Comparison of ENCODE assay signal across 2 cellular contexts in the genomic region with DNA sequence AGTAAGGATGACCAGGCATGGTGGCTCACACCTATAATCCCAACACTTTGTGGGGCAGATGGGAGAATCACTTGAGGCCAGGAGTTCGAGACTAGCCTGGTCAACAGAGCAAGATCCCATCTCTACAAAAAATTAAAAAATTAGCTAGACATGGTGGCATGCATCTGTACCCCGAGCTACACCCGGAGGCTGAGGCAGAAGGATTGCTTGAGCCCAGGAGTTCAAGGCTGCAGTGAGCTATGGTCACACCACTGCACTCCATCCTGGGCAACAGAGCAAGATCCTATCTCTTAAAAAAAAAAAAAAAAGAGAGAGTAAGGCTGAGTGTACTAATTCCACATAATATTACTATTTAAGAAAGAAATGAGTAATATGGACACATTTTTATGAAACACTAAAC.
TF ChIP-seq lines count a peak whose summit lies in the region.

No MANE protein-coding gene starts in this region.

TF ChIP-seq in HEK293T, 16 proteins besides CTCF, POLR2A, EP300 and RAD21:
- 0 out of 2 replicates have a peak, but pooled peaks have one; percentile 6 for TF ChIP-seq ZNF384 (IDR thresholded peaks at IDR 0.05)
- TF ChIP-seq, protein P1, sequence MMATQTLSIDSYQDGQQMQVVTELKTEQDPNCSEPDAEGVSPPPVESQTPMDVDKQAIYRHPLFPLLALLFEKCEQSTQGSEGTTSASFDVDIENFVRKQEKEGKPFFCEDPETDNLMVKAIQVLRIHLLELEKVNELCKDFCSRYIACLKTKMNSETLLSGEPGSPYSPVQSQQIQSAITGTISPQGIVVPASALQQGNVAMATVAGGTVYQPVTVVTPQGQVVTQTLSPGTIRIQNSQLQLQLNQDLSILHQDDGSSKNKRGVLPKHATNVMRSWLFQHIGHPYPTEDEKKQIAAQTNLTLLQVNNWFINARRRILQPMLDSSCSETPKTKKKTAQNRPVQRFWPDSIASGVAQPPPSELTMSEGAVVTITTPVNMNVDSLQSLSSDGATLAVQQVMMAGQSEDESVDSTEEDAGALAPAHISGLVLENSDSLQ (IDR thresholded peaks at IDR 0.05), result no peak

TF ChIP-seq in GM12878, 131 proteins besides CTCF, POLR2A, EP300 and RAD21:
- TF ChIP-seq CBX5 (IDR thresholded peaks at IDR 0.05; ENCODE audit: low read depth) (no peak), BHLHE40 (IDR thresholded peaks at IDR 0.05; ENCODE audit: borderline replicate concordance in 1 of 2, low read depth in 2 of 2, low read length in 1 of 2) (no peak), MEF2A (IDR thresholded peaks at IDR 0.05; ENCODE audit: insufficient read depth, low read depth, low read length) (no peak), HCFC1 (IDR thresholded peaks at IDR 0.05; ENCODE audit: low read length) (no peak), FOXM1 (IDR thresholded peaks at IDR 0.05; ENCODE audit: low read depth, low read length) (no peak), IKZF1 (conservative IDR thresholded peaks at IDR 0.05) (no peak), JUNB (IDR thresholded peaks at IDR 0.05) (no peak)
- TF ChIP-seq, protein P2, sequence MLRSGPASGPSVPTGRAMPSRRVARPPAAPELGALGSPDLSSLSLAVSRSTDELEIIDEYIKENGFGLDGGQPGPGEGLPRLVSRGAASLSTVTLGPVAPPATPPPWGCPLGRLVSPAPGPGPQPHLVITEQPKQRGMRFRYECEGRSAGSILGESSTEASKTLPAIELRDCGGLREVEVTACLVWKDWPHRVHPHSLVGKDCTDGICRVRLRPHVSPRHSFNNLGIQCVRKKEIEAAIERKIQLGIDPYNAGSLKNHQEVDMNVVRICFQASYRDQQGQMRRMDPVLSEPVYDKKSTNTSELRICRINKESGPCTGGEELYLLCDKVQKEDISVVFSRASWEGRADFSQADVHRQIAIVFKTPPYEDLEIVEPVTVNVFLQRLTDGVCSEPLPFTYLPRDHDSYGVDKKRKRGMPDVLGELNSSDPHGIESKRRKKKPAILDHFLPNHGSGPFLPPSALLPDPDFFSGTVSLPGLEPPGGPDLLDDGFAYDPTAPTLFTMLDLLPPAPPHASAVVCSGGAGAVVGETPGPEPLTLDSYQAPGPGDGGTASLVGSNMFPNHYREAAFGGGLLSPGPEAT (IDR thresholded peaks at IDR 0.05; ENCODE audit: low read depth), result no peak
